In genomic region chr7:45919231-45919825, GRCh38 we compare ENCODE assay signal across 13 cellular contexts. TPM values are rescaled to one million over a fixed set of nuclear protein-coding genes. Genes with fewer than 3 reads are reported as not detected.
DNase-seq lines count a peak whose midpoint lies in the region; ATAC-seq and TF ChIP-seq lines count a peak whose summit lies in the region.
"Had no signal": no experiment of that assay in that cellular context is flagged by ENCODE, and none has a peak within 500 bp of the region (broad histone marks: within the 10 kb centered on the region; RNA-seq: fewer than 3 reads in every experiment).

No MANE protein-coding gene starts in this region.

- H3K27ac Mint-ChIP-seq in chondrocyte (ENCODE audit: unreplicated experiment) (peak overlapping the region; percentile 29), mesothelial cell of epicardium (peak overlapping the region; percentile 92)
- H3K27ac Mint-ChIP-seq: stimulated activated naive CD8-positive, alpha-beta T cell treated with anti-CD3 and anti-CD28 coated beads, Interleukin-15, Interleukin-2, amounts not matched to agents 100 ng/mL and 50 ng/mL, for 24 hours had no signal

- CTCF ChIA-PET in GM10248 (lab: Yijun Ruan, JAX), result interaction anchor here (1.3 to 2.9 kb wide), 6 partner anchors 11 to 1262 kb away, joined by 5 to 21 read pairs (median 10); no protein-coding TSS in a partner anchor

- H3K36me3 Mint-ChIP-seq in chondrocyte (ENCODE audit: low read depth) (peaks cover 23% of the 10 kb centered on the region), mesothelial cell of epicardium (peaks cover 26% of the 10 kb centered on the region)

- no peak for ATAC-seq in heart right ventricle
- ATAC-seq in left ventricle myocardium superior, result no peak
- no peak for ATAC-seq in HG02885 (IDR thresholded peaks at IDR 0.05; ENCODE audit: poor library complexity, unreplicated experiment)

- 22 to 36% methylated on average over 10 of the region's 10 CpGs for WGBS in heart right ventricle, 2 donors
- WGBS in urinary bladder, result 15% methylated on average over 10 of the region's 10 CpGs

- intact Hi-C loops in heart right ventricle (cut with DNase I), result loop anchor here in 7 of 10 donors (1.0 to 10.0 kb wide), 8 partner anchors 1168 to 1335 kb away; no protein-coding TSS in a partner anchor
- intact Hi-C loops in left ventricle myocardium superior (cut with micrococcal nuclease), result no loop called here

- TF ChIP-seq CTCF in heart right ventricle (IDR thresholded peaks at IDR 0.05) (no peak), chondrocyte (IDR thresholded peaks at IDR 0.05) (no peak), mesothelial cell of epicardium (IDR thresholded peaks at IDR 0.05; ENCODE audit: unreplicated experiment) (no peak), GM10248 (IDR thresholded peaks at IDR 0.05; ENCODE audit: control extremely low read depth, extremely low read depth, low read depth, missing control alignments) (no peak)

- no peak for DNase-seq in heart right ventricle
- no peak for DNase-seq in left ventricle myocardium superior
- no peak for DNase-seq in chondrocyte (ENCODE audit: low spot score)
- DNase-seq in mesothelial cell of epicardium (ENCODE audit: low spot score in 2 of 2, unreplicated experiment in 2 of 2), result no peak
- DNase-seq in GM10248 (ENCODE audit: extremely low spot score), result no peak
- no peak for DNase-seq in occipital lobe (lab: John Stamatoyannopoulos, UW)
- DNase-seq: NCI-H1694 treated with DMSO at 0.1 percent for 48 hours, small intestine had no signal

- peak overlapping the region; percentile 89 for H3K4me3 Mint-ChIP-seq in chondrocyte (ENCODE audit: unreplicated experiment)
- peak overlapping the region; percentile 98 for H3K4me3 Mint-ChIP-seq in mesothelial cell of epicardium

- H3K9me3 Mint-ChIP-seq in chondrocyte (ENCODE audit: low read depth) (no peaks in the 10 kb centered on the region), mesothelial cell of epicardium (no peaks in the 10 kb centered on the region)
- H3K9me3 Mint-ChIP-seq: stimulated activated naive CD8-positive, alpha-beta T cell treated with anti-CD3 and anti-CD28 coated beads, Interleukin-15, Interleukin-2, amounts not matched to agents 100 ng/mL and 50 ng/mL, for 24 hours had no signal

- peaks cover 0 to 69% (median 0%) of the 10 kb centered on the region in 7 donors for H3K27me3 ChIP-seq in heart right ventricle
- H3K27me3 ChIP-seq: SJCRH30 had no signal

- H3K27ac ChIP-seq in heart right ventricle (peak overlapping the region in 3 of 10 donors; percentile 59 to 73 (median 69)), urinary bladder (ENCODE audit: low read depth) (no peak overlapping the region)
- H3K27ac ChIP-seq: SJCRH30 had no signal

- peaks cover 0 to 29% (median 12%) of the 10 kb centered on the region in 9 donors for H3K36me3 ChIP-seq in heart right ventricle
- H3K36me3 ChIP-seq in urinary bladder (ENCODE audit: insufficient read depth), result peaks cover 2% of the 10 kb centered on the region
- H3K36me3 ChIP-seq: SJCRH30 had no signal

- no peaks in the 10 kb centered on the region for H3K9me3 ChIP-seq in heart right ventricle
- H3K9me3 ChIP-seq: SJCRH30 had no signal

- H3K4me1 Mint-ChIP-seq in chondrocyte (ENCODE audit: low read depth) (peaks cover 81% of the 10 kb centered on the region), mesothelial cell of epicardium (peaks cover 68% of the 10 kb centered on the region)

- H3K27me3 Mint-ChIP-seq in chondrocyte (ENCODE audit: low read depth) (no peaks in the 10 kb centered on the region), mesothelial cell of epicardium (ENCODE audit: low read depth) (no peaks in the 10 kb centered on the region)

- H3K4me3 ChIP-seq in heart right ventricle, result peak overlapping the region in 9 of 10 donors; percentile 52 to 77 (median 64)
- peak overlapping the region; percentile 56 for H3K4me3 ChIP-seq in urinary bladder (ENCODE audit: low read depth, low read length)
- H3K4me3 ChIP-seq: SJCRH30 had no signal

- POLR2A ChIA-PET in GM10248 (lab: Yijun Ruan, JAX), result no interaction called here

- H3K4me1 ChIP-seq in heart right ventricle, result peaks cover 5 to 64% (median 47%) of the 10 kb centered on the region in 9 donors
- H3K4me1 ChIP-seq in urinary bladder (ENCODE audit: insufficient read depth), result no peaks in the 10 kb centered on the region

RNA-seq across cellular contexts. Expression of gene IGFBP3, which starts 1.7 kb away (rescaled TPM):
- total RNA-seq in heart right ventricle (100 to 1,000 TPM in 1 of 10 donors, 10 to 100 TPM in 9; 32.1 to 104 (median 63.7) TPM), left ventricle myocardium superior (46.0 TPM), chondrocyte (1,747 to 1,749 TPM (median 1,748 TPM) in 3 replicates), mesothelial cell of epicardium (1,085 to 1,177 TPM (median 1,171 TPM) in 3 replicates), urinary bladder (150 TPM), occipital lobe (4.2 TPM)
- polyA plus RNA-seq in heart right ventricle (100 to 1,000 TPM in 1 of 2 donors, 10 to 100 TPM in 1; 82.8 to 183 TPM), urinary bladder (183 TPM)
- total RNA-seq: SJCRH30 had no signal

RNA-seq across cellular contexts. Expression of gene IGFBP1, which starts 31.0 kb away (rescaled TPM):
- total RNA-seq in heart right ventricle (not detected), left ventricle myocardium superior (not detected), chondrocyte (0.30 to 1.7 TPM (median 0.62 TPM) in 3 replicates), mesothelial cell of epicardium (not detected in 3 replicates), urinary bladder (not detected), occipital lobe (0.31 TPM)
- polyA plus RNA-seq in heart right ventricle (under 1 TPM in 1 of 2 donors, not detected in 1; 0.03 TPM), urinary bladder (0.04 TPM)
- total RNA-seq: SJCRH30 had no signal
- polyA plus RNA-seq: small intestine had no signal

RNA-seq across cellular contexts. Expression of gene CCDC201, which starts 46.4 kb away (rescaled TPM):
- total RNA-seq in heart right ventricle (not detected), left ventricle myocardium superior (not detected), chondrocyte (not detected in 3 replicates), mesothelial cell of epicardium (not detected in 3 replicates), urinary bladder (not detected), occipital lobe (not detected)
- polyA plus RNA-seq in heart right ventricle (not detected), urinary bladder (not detected)
- total RNA-seq: cerebellum, SJCRH30 had no signal
- polyA plus RNA-seq: small intestine had no signal
